In the genomic region with DNA sequence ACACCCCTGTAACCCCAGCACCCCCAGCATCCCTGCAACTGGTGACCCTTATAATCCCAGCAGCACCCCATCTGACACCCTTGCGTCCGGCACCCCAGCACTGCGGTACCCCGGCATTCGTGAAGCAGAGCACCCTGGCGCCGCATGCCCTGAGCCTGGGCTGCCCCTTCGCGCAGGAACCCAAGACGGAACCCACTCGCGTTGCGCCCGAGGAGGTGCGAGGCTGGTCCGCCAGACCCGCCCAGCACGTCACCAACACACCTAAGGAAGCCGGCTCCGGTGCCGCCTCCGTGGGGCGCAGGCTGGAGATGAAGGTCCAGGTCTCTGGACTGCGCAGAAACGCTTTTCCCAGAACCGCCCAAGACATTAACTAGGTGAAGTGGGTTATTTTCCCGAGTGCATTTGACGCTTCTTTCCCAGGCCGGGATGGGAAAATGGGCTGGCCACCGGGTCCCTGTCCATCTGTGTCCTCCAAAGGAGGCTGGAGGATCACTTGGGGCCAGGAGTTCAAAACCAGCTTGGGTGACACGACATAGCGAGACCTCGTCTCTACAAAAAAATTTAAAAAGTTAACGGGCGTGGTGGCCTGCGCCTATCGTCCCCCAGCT, we compare ENCODE assay signal across 24 cellular contexts. TPM values are rescaled to one million over a fixed set of nuclear protein-coding genes. Genes with fewer than 3 reads are reported as not detected.
DNase-seq lines count a peak whose midpoint lies in the region; ATAC-seq and TF ChIP-seq lines count a peak whose summit lies in the region.
"Had no signal": no experiment of that assay in that cellular context is flagged by ENCODE, and none has a peak within 500 bp of the region (broad histone marks: within the 10 kb centered on the region; RNA-seq: fewer than 3 reads in every experiment).

No MANE protein-coding gene starts in this region.

- no peak overlapping the region for H2BK12ac ChIP-seq in neuronal stem cell (ENCODE audit: low read length)

- H2BK5ac ChIP-seq in neuronal stem cell (ENCODE audit: low read length), result no peak overlapping the region

- H3K79me1 ChIP-seq in neuronal stem cell (ENCODE audit: low read depth, low read length), result no peaks in the 10 kb centered on the region

- H2BK120ac ChIP-seq in neuronal stem cell (ENCODE audit: low read depth, low read length), result peak overlapping the region; percentile 7

- H3K4me2 ChIP-seq in neuronal stem cell (ENCODE audit: insufficient read depth, low read length, poor library complexity, severe bottlenecking), result no peak overlapping the region

- H3K9me3 ChIP-seq in neuronal stem cell (replicated peaks in 1 of 2; ENCODE audit: control insufficient read depth in 2 of 2, insufficient read depth in 1 of 2, low read depth in 1 of 2, low read length in 2 of 2), result no peaks in the 10 kb centered on the region
- H3K9me3 ChIP-seq: BE2C, Peyer's patch had no signal

- H3K4me1 Mint-ChIP-seq in activated naive CD4-positive, alpha-beta T cell treated with anti-CD3 and anti-CD28 coated beads, Interleukin-2, amount 50 U/mL, for 24 hours, result peaks cover 4% of the 10 kb centered on the region
- H3K4me1 Mint-ChIP-seq in WTC11, result peaks cover 41% of the 10 kb centered on the region

- peaks cover 0 to 44% (median 2%) of the 10 kb centered on the region in 3 experiments for H3K27me3 ChIP-seq in neuronal stem cell (ENCODE audit: control insufficient read depth in 3 of 3, insufficient read depth in 3 of 3, low read depth in 1 of 3, low read length in 3 of 3)
- H3K27me3 ChIP-seq: BE2C had no signal

- no peaks in the 10 kb centered on the region for H3K36me3 Mint-ChIP-seq in activated naive CD4-positive, alpha-beta T cell treated with anti-CD3 and anti-CD28 coated beads, Interleukin-2, amount 50 U/mL, for 24 hours
- no peaks in the 10 kb centered on the region for H3K36me3 Mint-ChIP-seq in WTC11
- H3K36me3 Mint-ChIP-seq: CD8-positive, alpha-beta memory T cell had no signal

- H3K36me3 ChIP-seq in neuronal stem cell (replicated peaks in 1 of 2; ENCODE audit: control insufficient read depth in 2 of 2, insufficient read depth in 2 of 2, low read length in 2 of 2), result no peaks in the 10 kb centered on the region
- H3K36me3 ChIP-seq: BE2C, Peyer's patch had no signal

- H3K27ac ChIP-seq in neuronal stem cell (replicated peaks; ENCODE audit: low read length), result no peak overlapping the region
- H3K27ac ChIP-seq: GM23248, Peyer's patch, SK-N-MC had no signal

- POLR2A ChIA-PET in WTC11 (lab: Charles Lee), result interaction anchor here (0.6 to 1.3 kb wide), 2 partner anchors 13 to 14 kb away, joined by 5 to 6 read pairs; a partner anchor contains a TSS

- peaks cover 28% of the 10 kb centered on the region for H3K27me3 Mint-ChIP-seq in activated naive CD4-positive, alpha-beta T cell treated with anti-CD3 and anti-CD28 coated beads, Interleukin-2, amount 50 U/mL, for 24 hours
- peaks cover 43% of the 10 kb centered on the region for H3K27me3 Mint-ChIP-seq in WTC11 (ENCODE audit: low read depth)

- H3K9me3 Mint-ChIP-seq in activated naive CD4-positive, alpha-beta T cell treated with anti-CD3 and anti-CD28 coated beads, Interleukin-2, amount 50 U/mL, for 24 hours, result no peaks in the 10 kb centered on the region
- H3K9me3 Mint-ChIP-seq in WTC11, result no peaks in the 10 kb centered on the region

- ATAC-seq in WTC11 (no peak), GM18870 (IDR thresholded peaks at IDR 0.05; ENCODE audit: unreplicated experiment) (no peak), HG02610 (IDR thresholded peaks at IDR 0.05; ENCODE audit: unreplicated experiment) (no peak)

- H3K14ac ChIP-seq in neuronal stem cell (ENCODE audit: low read length), result no peak overlapping the region

- no peak overlapping the region for H2AFZ ChIP-seq in neuronal stem cell (ENCODE audit: low read length)
- H2AFZ ChIP-seq: GM23248 had no signal

- no peak overlapping the region for H4K91ac ChIP-seq in neuronal stem cell (ENCODE audit: low read depth, low read length, poor library complexity)

- peak overlapping the region; percentile 56 for H2BK15ac ChIP-seq in neuronal stem cell (ENCODE audit: low read length)

- H3K27ac Mint-ChIP-seq in activated naive CD4-positive, alpha-beta T cell treated with anti-CD3 and anti-CD28 coated beads, Interleukin-2, amount 50 U/mL, for 24 hours, result peak overlapping the region; percentile 5
- H3K27ac Mint-ChIP-seq in WTC11, result no peak overlapping the region

- peaks cover 5 to 14% of the 10 kb centered on the region in 2 donors for H3K4me1 ChIP-seq in neuronal stem cell (ENCODE audit: control insufficient read depth in 2 of 2, insufficient read depth in 1 of 2, low read depth in 1 of 2, low read length in 2 of 2)
- H3K4me1 ChIP-seq: BE2C had no signal

- no peak overlapping the region for H4K8ac ChIP-seq in neuronal stem cell (ENCODE audit: low read depth, low read length)

- TF ChIP-seq CTCF in WTC11 (IDR thresholded peaks at IDR 0.05), result peak; percentile 9; the same call in 1 of the 2 replicates

- H3K18ac ChIP-seq in neuronal stem cell (ENCODE audit: low read length), result peak overlapping the region; percentile 13

- no peak overlapping the region for H3K4me3 Mint-ChIP-seq in activated naive CD4-positive, alpha-beta T cell treated with anti-CD3 and anti-CD28 coated beads, Interleukin-2, amount 50 U/mL, for 24 hours
- H3K4me3 Mint-ChIP-seq in WTC11, result no peak overlapping the region
- H3K4me3 Mint-ChIP-seq: CD8-positive, alpha-beta memory T cell had no signal

- peak overlapping the region; percentile 40 for H2AK5ac ChIP-seq in neuronal stem cell (ENCODE audit: low read depth, low read length)

- H3K23ac ChIP-seq in neuronal stem cell (ENCODE audit: low read depth, low read length, poor library complexity), result peak overlapping the region; percentile 86

- no CpG with 5 or more reads among the region's 37 CpGs for WGBS in neuronal stem cell (ENCODE audit: extremely low coverage in 2 of 2, insufficient read length in 2 of 2, insufficient replicate concordance in 1 of 2), 2 donors

- H3K9ac ChIP-seq in neuronal stem cell (ENCODE audit: low read depth, low read length, poor library complexity), result no peak overlapping the region
- H3K9ac ChIP-seq: GM23248 had no signal

- CTCF ChIA-PET in WTC11 (lab: Charles Lee), result interaction anchor here (0.6 to 2.0 kb wide), 7 partner anchors 8 to 130 kb away, joined by 3 to 12 read pairs (median 6); a partner anchor contains a TSS

- no peak for DNase-seq in activated naive CD4-positive, alpha-beta T cell treated with Interleukin-2 at 50 U/mL for 16 hours
- DNase-seq in WTC11 (ENCODE audit: low spot score) (no peak), neuronal stem cell (ENCODE audit: low spot score) (no peak), activated T-cell treated with anti-CD3 and anti-CD28 coated beads for 4 hours (no peak)
- DNase-seq: 8988T, BE2C, Calu3, NCI-H187, NCI-H2081 treated with DMSO at 0.1 percent for 48 hours, NCI-H2171, NCI-H510A, Peyer's patch, SIG-M5 had no signal

- no peak overlapping the region for H3K4me3 ChIP-seq in neuronal stem cell (ENCODE audit: low read length in 2 of 2)
- H3K4me3 ChIP-seq: GM23248, Peyer's patch, SK-N-MC had no signal

- H3K4ac ChIP-seq in neuronal stem cell (ENCODE audit: low read length), result no peak overlapping the region

TF ChIP-seq in WTC11, 78 proteins besides CTCF, POLR2A, EP300 and RAD21:
- TF ChIP-seq, protein P1, sequence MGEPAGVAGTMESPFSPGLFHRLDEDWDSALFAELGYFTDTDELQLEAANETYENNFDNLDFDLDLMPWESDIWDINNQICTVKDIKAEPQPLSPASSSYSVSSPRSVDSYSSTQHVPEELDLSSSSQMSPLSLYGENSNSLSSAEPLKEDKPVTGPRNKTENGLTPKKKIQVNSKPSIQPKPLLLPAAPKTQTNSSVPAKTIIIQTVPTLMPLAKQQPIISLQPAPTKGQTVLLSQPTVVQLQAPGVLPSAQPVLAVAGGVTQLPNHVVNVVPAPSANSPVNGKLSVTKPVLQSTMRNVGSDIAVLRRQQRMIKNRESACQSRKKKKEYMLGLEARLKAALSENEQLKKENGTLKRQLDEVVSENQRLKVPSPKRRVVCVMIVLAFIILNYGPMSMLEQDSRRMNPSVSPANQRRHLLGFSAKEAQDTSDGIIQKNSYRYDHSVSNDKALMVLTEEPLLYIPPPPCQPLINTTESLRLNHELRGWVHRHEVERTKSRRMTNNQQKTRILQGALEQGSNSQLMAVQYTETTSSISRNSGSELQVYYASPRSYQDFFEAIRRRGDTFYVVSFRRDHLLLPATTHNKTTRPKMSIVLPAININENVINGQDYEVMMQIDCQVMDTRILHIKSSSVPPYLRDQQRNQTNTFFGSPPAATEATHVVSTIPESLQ (CRISPR knock-in tag; IDR thresholded peaks at IDR 0.05), result no peak

RNA-seq across cellular contexts. Expression of a gene that starts 15.9 kb away (rescaled TPM):
- total RNA-seq in WTC11 (2021), result 121 to 141 TPM (median 121 TPM) in 3 replicates
- 35.9 TPM for polyA plus RNA-seq in neuronal stem cell (2013, experiment 1 of 2)
- 35.7 TPM for polyA plus RNA-seq in neuronal stem cell (2013, experiment 2 of 2)

RNA-seq across cellular contexts. Expression of a gene that starts 54.6 kb away (rescaled TPM):
- total RNA-seq in WTC11 (2021), result 1.5 to 2.7 TPM (median 2.6 TPM) in 3 replicates
- 4.1 TPM for polyA plus RNA-seq in neuronal stem cell (2013, experiment 1 of 2)
- polyA plus RNA-seq in neuronal stem cell (2013, experiment 2 of 2), result 3.7 TPM
- total RNA-seq: Daoy, G401, GM23248, HT1080, M059J had no signal
- polyA plus RNA-seq: CD14-positive monocyte had no signal
